8 cellular contexts compared by ENCODE assay signal in the genomic region with DNA sequence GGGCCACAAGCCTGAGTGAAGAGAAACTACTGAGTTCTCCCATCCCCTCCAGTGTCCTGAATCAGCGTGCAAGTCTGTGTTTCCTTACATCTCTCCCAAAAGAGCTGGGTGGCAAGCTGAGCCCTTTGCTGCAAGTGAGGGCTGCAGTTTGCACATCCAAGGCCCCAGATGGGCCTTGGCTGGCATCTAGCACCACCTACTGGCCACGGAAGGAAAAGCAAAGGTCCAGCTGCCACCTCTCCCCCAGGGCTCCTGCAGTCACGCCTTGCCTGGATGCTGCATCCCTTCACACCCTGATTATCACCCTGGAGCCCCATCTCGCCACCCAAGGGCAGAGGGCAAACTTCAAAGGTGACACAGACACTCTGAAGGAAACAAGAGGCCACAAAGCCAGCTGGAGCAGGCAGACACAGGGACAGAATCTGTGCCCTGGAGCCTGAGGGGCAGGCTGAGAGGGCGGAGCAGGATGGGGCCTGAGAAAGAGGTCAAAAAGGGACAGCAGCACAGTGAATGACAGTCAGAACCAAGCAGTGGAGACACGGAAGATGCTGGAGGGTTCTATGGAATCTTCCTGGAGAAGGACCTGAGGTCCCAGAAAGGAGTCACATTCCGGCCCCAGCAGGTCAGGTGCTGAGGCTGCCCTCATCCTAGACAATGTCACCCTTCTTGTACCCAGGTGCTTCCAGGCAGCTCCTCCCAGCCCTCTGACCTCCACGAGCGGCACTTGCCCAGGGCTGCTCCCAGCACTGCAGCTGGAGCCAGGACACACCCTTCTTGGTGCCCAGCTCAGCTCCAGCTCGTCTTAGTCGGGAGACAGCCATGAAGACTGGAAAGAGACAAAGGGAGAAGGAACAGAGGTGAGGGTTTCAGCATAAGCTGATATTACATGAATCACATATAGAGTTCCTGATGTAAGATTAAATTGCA. TPM values are rescaled to one million over a fixed set of nuclear protein-coding genes. Genes with fewer than 3 reads are reported as not detected.
DNase-seq lines count a peak whose midpoint lies in the region; ATAC-seq and TF ChIP-seq lines count a peak whose summit lies in the region.

No MANE protein-coding gene starts in this region.

- H3K9me3 ChIP-seq in A673 (ENCODE audit: low read depth, low read length, poor library complexity, severe bottlenecking) (no peaks in the 10 kb centered on the region), transverse colon (no peaks in the 10 kb centered on the region)

- ATAC-seq in HG02938 (IDR thresholded peaks at IDR 0.05; ENCODE audit: unreplicated experiment), result peak; percentile 89

- H3K4me1 ChIP-seq in A673 (ENCODE audit: insufficient read depth, low read length, poor library complexity, severe bottlenecking) (no peaks in the 10 kb centered on the region), transverse colon (no peaks in the 10 kb centered on the region)

- H3K27me3 ChIP-seq in A673 (replicated peaks; ENCODE audit: insufficient read depth, low read depth, low read length, poor library complexity), result peaks cover 76% of the 10 kb centered on the region
- H3K27me3 ChIP-seq in transverse colon, result peaks cover 4% of the 10 kb centered on the region

- CTCF ChIA-PET in A673 (lab: Charles Lee), result interaction anchor here (1.9 kb wide), 1 partner anchor 180 kb away, joined by 6 read pairs; no protein-coding TSS in a partner anchor

- DNase-seq in A673 (ENCODE audit: low spot score) (peak; percentile 68), NCI-H748 treated with DMSO at 0.1 percent for 48 hours (lab: John Stamatoyannopoulos, UW) (peak; percentile 26), fibroblast of pulmonary artery (ENCODE audit: low read depth) (peak; percentile 69), nucleus accumbens (lab: John Stamatoyannopoulos, UW) (peak in 52 of 56 donors; percentile 12 to 86 (median 56)), transverse colon (peak; percentile 44)
- peak; percentile 79 to 80 for DNase-seq in activated T-cell treated with anti-CD3 and anti-CD28 coated beads, Interleukin-2, amount 50 U/mL, for 48 hours

- TF ChIP-seq CTCF in A673 (conservative IDR thresholded peaks at IDR 0.05; ENCODE audit: low read depth, low read length), result peak; percentile 83
- peak; percentile 94 for TF ChIP-seq CTCF in GM12874 (IDR thresholded peaks at IDR 0.05; ENCODE audit: insufficient read depth, low read depth, low read length)
- TF ChIP-seq CTCF in fibroblast of pulmonary artery (IDR thresholded peaks at IDR 0.05; ENCODE audit: low read length, missing control alignments), result peak; percentile 94
- TF ChIP-seq CTCF in transverse colon (IDR thresholded peaks at IDR 0.05), result peak; percentile 52 to 79 (median 75)

- in situ Hi-C loops in transverse colon (cut with MboI; ENCODE audit: low pct_ligation_motif_present in 1 of 4, low pct_unique_long_range_greater_than_20kb in 1 of 4, low sequenced_read_pairs in 3 of 4), result no loop called here

- H3K27ac ChIP-seq in A673 (ENCODE audit: low read depth, low read length, poor library complexity, severe bottlenecking), result no peak overlapping the region
- no peak overlapping the region for H3K27ac ChIP-seq in transverse colon

- TF ChIP-seq EP300 in transverse colon (IDR thresholded peaks at IDR 0.05; ENCODE audit: low read depth), result no peak

- TF ChIP-seq POLR2A in transverse colon (IDR thresholded peaks at IDR 0.05), result no peak

- WGBS in transverse colon (ENCODE audit: low coverage in 1 of 2), 2 donors, result 33 to 45% methylated on average over 2 to 10 of the region's 11 CpGs

- H3K36me3 ChIP-seq in A673 (ENCODE audit: insufficient read depth, low read length, poor library complexity, severe bottlenecking) (no peaks in the 10 kb centered on the region), transverse colon (no peaks in the 10 kb centered on the region)

- intact Hi-C loops in A673 (cut with micrococcal nuclease; ENCODE audit: unreplicated experiment), result no loop called here
- intact Hi-C loops in transverse colon (cut with DNase I; ENCODE audit: low total_unique reads), result no loop called here

- POLR2A ChIA-PET in A673 (lab: Charles Lee; ENCODE audit: low non-redundant PET), result no interaction called here

- no TSS peak for BruUV-seq in A673 (replicated peaks; lab: Mats Ljungman, UMichigan)

- no peak overlapping the region for H3K4me3 ChIP-seq in A673 (ENCODE audit: low read depth, low read length, poor library complexity, severe bottlenecking)
- H3K4me3 ChIP-seq in fibroblast of pulmonary artery (replicated peaks; ENCODE audit: low read depth, low read length), result no peak overlapping the region
- no peak overlapping the region for H3K4me3 ChIP-seq in transverse colon

RNA-seq across cellular contexts. Expression of a gene that starts 18.3 kb away (rescaled TPM):
- total RNA-seq in A673 (2021) (not detected in 2 replicates), transverse colon (1 to 10 TPM; 1.1 to 2.8 (median 2.4) TPM)

Comparison
In these comparisons a context has a peak if more than half of its experiments do, and no peak if none do; other contexts are left out.
1. DNase-seq: peak in every context shown above with its lines; median percentile 80 in activated T-cell treated with anti-CD3 and anti-CD28 coated beads, Interleukin-2, amount 50 U/mL, for 48 hours; 69 in fibroblast of pulmonary artery; 68 in A673; 56 in nucleus accumbens; 44 in transverse colon; 26 in NCI-H748 treated with DMSO at 0.1 percent for 48 hours.